In the genomic region with DNA sequence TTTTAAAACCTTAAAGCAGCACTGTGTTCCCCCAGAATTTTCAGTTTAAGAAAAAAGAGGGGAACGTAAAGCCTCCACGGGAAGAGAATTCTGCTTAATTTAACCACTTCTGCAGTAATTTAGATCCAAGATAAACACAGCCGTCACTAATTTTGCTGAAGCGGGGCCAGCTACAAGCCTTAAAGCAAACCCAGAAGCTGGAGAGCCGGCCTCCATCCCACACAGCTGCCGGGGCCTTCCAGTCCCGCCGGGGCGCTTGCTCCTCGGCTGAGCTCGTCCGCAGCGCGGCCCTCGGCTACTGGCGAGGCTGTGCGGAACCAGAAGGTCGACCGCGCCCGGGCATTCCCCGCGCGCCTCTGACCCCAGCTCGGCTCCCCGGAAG, we compare ENCODE assay signal across 8 cellular contexts. TPM values are rescaled to one million over a fixed set of nuclear protein-coding genes. Genes with fewer than 3 reads are reported as not detected.
A peak's percentile ranks its signal among the peaks of the same experiment; 100 is the strongest.
DNase-seq lines count a peak whose midpoint lies in the region; ATAC-seq and TF ChIP-seq lines count a peak whose summit lies in the region.

No MANE protein-coding gene starts in this region.

- no peaks in the 10 kb centered on the region for H3K9me3 ChIP-seq in SJCRH30 (replicated peaks)
- H3K9me3 ChIP-seq in esophagus squamous epithelium: no peaks in the 10 kb centered on the region

- intact Hi-C loops in esophagus squamous epithelium (cut with DNase I): loop anchor here (10.0 kb wide), 1 partner anchor 209 kb away; a partner anchor contains a TSS

- no peaks in the 10 kb centered on the region for H3K9me3 Mint-ChIP-seq in osteocyte (ENCODE audit: unreplicated experiment)

- H3K4me3 Mint-ChIP-seq in osteocyte (ENCODE audit: unreplicated experiment): peak overlapping the region; percentile 91

- 0% methylated on average over 5 to 7 of the region's 26 CpGs for WGBS in esophagus squamous epithelium, 2 donors

- H3K4me3 ChIP-seq in SJCRH30 (peak overlapping the region; percentile 100), esophagus squamous epithelium (peak overlapping the region; percentile 75 to 96 (median 88))

- peaks cover 12% of the 10 kb centered on the region for H3K36me3 Mint-ChIP-seq in osteocyte (ENCODE audit: unreplicated experiment)

- no peak for TF ChIP-seq POLR2A in esophagus squamous epithelium (IDR thresholded peaks at IDR 0.05)

- TF ChIP-seq CTCF in esophagus squamous epithelium (IDR thresholded peaks at IDR 0.05) (no peak), osteocyte (IDR thresholded peaks at IDR 0.05) (no peak)

- H3K36me3 ChIP-seq in SJCRH30 (peaks cover 19% of the 10 kb centered on the region), esophagus squamous epithelium (peaks cover 0 to 16% (median 0%) of the 10 kb centered on the region in 3 donors)

- H3K27me3 Mint-ChIP-seq in osteocyte (ENCODE audit: unreplicated experiment): no peaks in the 10 kb centered on the region

- peaks cover 21% of the 10 kb centered on the region; the same call in 1 of the 2 replicates for H3K4me1 ChIP-seq in SJCRH30
- peaks cover 13 to 70% (median 31%) of the 10 kb centered on the region in 3 donors for H3K4me1 ChIP-seq in esophagus squamous epithelium

- DNase-seq in NCI-H748 (lab: John Stamatoyannopoulos, UW; ENCODE audit: unreplicated experiment) (peak; percentile 79), NCI-H748 treated with DMSO at 0.1 percent for 48 hours (lab: John Stamatoyannopoulos, UW) (no peak), SJCRH30 (no peak), esophagus squamous epithelium (lab: John Stamatoyannopoulos, UW) (no peak), osteocyte (ENCODE audit: extremely low spot score, unreplicated experiment) (peak; percentile 84), glomerular visceral epithelial cell (ENCODE audit: extremely low spot score) (no peak)

- peak overlapping the region; percentile 91 for H3K27ac Mint-ChIP-seq in osteocyte (ENCODE audit: unreplicated experiment)

- ATAC-seq in HG02981 (IDR thresholded peaks at IDR 0.05; ENCODE audit: unreplicated experiment): no peak
- no peak for ATAC-seq in HG02759 (IDR thresholded peaks at IDR 0.05; ENCODE audit: unreplicated experiment)

- H3K4me1 Mint-ChIP-seq in osteocyte (ENCODE audit: unreplicated experiment): peaks cover 60% of the 10 kb centered on the region

- H3K27ac ChIP-seq in SJCRH30 (peak overlapping the region; percentile 98), esophagus squamous epithelium (peak overlapping the region; percentile 96 to 99 (median 97))

- H3K27me3 ChIP-seq in SJCRH30: no peaks in the 10 kb centered on the region
- peaks cover 0 to 5% (median 0%) of the 10 kb centered on the region in 4 donors for H3K27me3 ChIP-seq in esophagus squamous epithelium

RNA-seq across cellular contexts. Expression of a gene that starts 1.0 kb away (rescaled TPM):
- 57.0 and 68.2 TPM in 2 replicates for total RNA-seq in SJCRH30 (2014; rRNA removed; shearing (Covaris generic))
- total RNA-seq in esophagus squamous epithelium (10 to 100 TPM; 19.3 to 62.9 (median 29.4) TPM), osteocyte (248 and 257 TPM in 2 replicates)

Comparison
In these comparisons a context has a peak if more than half of its experiments do, and no peak if none do; other contexts are left out.
1. DNase-seq: peak in NCI-H748 (single experiment) and osteocyte (single experiment); none in NCI-H748 treated with DMSO at 0.1 percent for 48 hours (single experiment), SJCRH30 (0 of 2), esophagus squamous epithelium (single experiment) and glomerular visceral epithelial cell (single experiment).